ENCODE assay signal across 1 cellular context in the genomic region with DNA sequence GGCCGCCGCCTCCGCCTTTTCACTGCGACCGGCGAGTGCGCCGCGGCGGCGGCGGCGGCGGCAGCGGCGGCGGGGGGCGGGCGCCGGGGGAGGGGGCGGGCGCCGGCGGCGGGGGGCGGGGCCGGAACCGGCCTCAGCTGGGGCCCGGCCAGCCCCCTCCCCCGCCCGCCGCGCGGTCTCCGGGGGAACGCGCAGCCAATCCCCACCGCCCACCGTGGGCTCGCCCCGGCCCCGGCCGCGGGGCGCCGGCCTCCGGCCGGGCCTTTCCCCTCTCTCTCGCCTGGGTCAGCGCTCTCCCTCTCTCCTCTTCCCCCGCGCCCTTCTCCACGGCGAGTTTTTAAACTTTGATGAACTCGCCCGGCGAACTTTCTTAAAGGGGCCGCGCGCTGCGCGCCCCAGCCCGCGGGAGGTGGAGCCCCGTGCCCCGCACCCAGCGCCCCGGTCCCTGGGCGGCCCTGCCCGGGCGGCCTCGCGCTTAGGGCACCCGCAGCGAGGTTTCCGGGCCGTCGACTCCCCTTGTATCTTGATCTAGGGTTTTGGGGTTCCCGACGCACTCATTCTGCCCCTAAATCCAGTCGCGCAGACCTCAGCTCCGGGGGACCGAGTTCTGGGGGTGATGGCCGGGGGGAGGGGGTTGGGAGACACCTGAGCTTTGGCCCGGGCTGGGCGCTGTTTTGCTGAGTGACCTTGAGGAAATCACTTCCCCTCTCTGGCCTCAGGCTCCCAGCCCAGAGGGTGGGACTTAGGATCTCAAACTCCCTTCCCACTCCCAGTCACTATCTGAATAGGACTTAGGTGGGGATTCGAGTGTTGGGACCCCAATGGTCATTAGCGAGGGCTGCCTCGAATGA.
TF ChIP-seq lines count a peak whose summit lies in the region.

A gene (minus strand): TSS at position 39 of the 851 bp plus-strand sequence. CDS start 270 bp downstream, outside the sequence.

TF ChIP-seq in A549, 52 proteins besides CTCF, POLR2A, EP300 and RAD21 (continued from another document):
- TF ChIP-seq, protein P1, sequence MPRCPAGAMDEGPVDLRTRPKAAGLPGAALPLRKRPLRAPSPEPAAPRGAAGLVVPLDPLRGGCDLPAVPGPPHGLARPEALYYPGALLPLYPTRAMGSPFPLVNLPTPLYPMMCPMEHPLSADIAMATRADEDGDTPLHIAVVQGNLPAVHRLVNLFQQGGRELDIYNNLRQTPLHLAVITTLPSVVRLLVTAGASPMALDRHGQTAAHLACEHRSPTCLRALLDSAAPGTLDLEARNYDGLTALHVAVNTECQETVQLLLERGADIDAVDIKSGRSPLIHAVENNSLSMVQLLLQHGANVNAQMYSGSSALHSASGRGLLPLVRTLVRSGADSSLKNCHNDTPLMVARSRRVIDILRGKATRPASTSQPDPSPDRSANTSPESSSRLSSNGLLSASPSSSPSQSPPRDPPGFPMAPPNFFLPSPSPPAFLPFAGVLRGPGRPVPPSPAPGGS (IDR thresholded peaks at IDR 0.05) = 0 out of 3 replicates have a peak, but pooled peaks have one; percentile 46
- no peak for TF ChIP-seq ZNF302 (CRISPR knock-in tag; IDR thresholded peaks at IDR 0.05)
- TF ChIP-seq KDM1A (IDR thresholded peaks at IDR 0.05; ENCODE audit: low read depth) = no peak
- no peak for TF ChIP-seq CEBPB (IDR thresholded peaks at IDR 0.05)
